ENCODE assay signal across 1 cellular context in the genomic region with DNA sequence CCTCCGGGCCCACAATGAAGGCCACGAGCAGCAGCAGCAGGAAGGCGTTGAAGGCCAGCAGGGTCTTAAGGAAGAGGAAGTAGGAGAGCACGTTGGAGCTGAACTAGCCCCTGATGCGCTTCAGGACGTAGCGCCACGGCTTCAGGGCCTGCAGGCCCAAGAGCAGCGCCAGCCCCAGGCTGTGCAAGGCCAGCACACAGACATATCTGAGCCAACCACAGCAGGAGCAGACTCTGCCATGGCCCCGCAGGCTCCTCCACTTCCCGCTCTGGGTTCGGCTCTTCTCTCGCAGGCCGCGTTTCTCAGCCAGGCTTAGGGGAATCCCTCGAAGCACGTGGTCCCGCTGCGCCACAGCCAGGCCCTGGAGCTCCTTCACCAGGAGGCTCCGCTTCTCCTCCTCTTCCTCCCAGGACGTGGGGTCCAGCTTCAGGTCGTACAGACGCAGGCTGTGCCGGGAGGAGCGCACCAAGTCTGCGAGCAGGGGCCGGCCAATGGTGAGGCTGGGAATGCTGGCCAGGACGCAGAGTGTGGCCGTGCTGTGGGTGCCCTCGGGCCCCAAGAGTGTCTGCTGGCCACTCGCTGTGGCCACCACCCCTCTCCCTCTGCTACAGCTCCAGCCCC.
A peak's percentile ranks its signal among the peaks of the same experiment; 100 is the strongest.
TF ChIP-seq lines count a peak whose summit lies in the region.

No MANE protein-coding gene starts in this region.

TF ChIP-seq in HepG2, 621 proteins besides CTCF, POLR2A, EP300 and RAD21:
- TF ChIP-seq BCL6 (CRISPR knock-in tag; IDR thresholded peaks at IDR 0.05) (no peak), ZSCAN21 (CRISPR knock-in tag; IDR thresholded peaks at IDR 0.05; ENCODE audit: borderline replicate concordance) (no peak), RBM39 (IDR thresholded peaks at IDR 0.05; ENCODE audit: low read depth, low read length, poor library complexity, severe bottlenecking) (no peak)
- TF ChIP-seq, protein P1, sequence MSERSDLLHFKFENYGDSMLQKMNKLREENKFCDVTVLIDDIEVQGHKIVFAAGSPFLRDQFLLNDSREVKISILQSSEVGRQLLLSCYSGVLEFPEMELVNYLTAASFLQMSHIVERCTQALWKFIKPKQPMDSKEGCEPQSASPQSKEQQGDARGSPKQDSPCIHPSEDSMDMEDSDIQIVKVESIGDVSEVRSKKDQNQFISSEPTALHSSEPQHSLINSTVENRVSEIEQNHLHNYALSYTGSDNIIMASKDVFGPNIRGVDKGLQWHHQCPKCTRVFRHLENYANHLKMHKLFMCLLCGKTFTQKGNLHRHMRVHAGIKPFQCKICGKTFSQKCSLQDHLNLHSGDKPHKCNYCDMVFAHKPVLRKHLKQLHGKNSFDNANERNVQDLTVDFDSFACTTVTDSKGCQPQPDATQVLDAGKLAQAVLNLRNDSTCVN (CRISPR knock-in tag; IDR thresholded peaks at IDR 0.05; ENCODE audit: borderline replicate concordance), result no peak
- TF ChIP-seq, protein P2, sequence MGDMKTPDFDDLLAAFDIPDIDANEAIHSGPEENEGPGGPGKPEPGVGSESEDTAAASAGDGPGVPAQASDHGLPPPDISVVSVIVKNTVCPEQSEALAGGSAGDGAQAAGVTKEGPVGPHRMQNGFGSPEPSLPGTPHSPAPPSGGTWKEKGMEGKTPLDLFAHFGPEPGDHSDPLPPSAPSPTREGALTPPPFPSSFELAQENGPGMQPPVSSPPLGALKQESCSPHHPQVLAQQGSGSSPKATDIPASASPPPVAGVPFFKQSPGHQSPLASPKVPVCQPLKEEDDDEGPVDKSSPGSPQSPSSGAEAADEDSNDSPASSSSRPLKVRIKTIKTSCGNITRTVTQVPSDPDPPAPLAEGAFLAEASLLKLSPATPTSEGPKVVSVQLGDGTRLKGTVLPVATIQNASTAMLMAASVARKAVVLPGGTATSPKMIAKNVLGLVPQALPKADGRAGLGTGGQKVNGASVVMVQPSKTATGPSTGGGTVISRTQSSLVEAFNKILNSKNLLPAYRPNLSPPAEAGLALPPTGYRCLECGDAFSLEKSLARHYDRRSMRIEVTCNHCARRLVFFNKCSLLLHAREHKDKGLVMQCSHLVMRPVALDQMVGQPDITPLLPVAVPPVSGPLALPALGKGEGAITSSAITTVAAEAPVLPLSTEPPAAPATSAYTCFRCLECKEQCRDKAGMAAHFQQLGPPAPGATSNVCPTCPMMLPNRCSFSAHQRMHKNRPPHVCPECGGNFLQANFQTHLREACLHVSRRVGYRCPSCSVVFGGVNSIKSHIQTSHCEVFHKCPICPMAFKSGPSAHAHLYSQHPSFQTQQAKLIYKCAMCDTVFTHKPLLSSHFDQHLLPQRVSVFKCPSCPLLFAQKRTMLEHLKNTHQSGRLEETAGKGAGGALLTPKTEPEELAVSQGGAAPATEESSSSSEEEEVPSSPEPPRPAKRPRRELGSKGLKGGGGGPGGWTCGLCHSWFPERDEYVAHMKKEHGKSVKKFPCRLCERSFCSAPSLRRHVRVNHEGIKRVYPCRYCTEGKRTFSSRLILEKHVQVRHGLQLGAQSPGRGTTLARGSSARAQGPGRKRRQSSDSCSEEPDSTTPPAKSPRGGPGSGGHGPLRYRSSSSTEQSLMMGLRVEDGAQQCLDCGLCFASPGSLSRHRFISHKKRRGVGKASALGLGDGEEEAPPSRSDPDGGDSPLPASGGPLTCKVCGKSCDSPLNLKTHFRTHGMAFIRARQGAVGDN (CRISPR knock-in tag; IDR thresholded peaks at IDR 0.05), result 0 out of 2 replicates have a peak, but pooled peaks have one; percentile 15
